ENCODE assay signal across 16 cellular contexts in genomic region chr2:70931376-70932000, GRCh38. TPM values are rescaled to one million over a fixed set of nuclear protein-coding genes. Genes with fewer than 3 reads are reported as not detected.
"Had no signal": no experiment of that assay in that cellular context is flagged by ENCODE, and none has a peak within 500 bp of the region (broad histone marks: within the 10 kb centered on the region; RNA-seq: fewer than 3 reads in every experiment).

No MANE protein-coding gene starts in this region.

- H3K4me3 Mint-ChIP-seq: activated B cell treated with CpG ODN at 0.5 μM for 24 hours; naive thymus-derived CD8-positive, alpha-beta T cell; T-helper 1 cell treated with Interleukin-12 subunit alpha and Interleukin-12 subunit beta and Interleukin-4 antibody, amounts not matched to agents 30 μg/mL and 1 μg/mL, for 36 hours had no signal

- H3K9me3 Mint-ChIP-seq: activated B cell treated with CpG ODN at 0.5 μM for 24 hours; naive thymus-derived CD8-positive, alpha-beta T cell; T-helper 1 cell treated with Interleukin-12 subunit alpha and Interleukin-12 subunit beta and Interleukin-4 antibody, amounts not matched to agents 30 μg/mL and 1 μg/mL, for 36 hours had no signal

- H3K36me3 Mint-ChIP-seq: naive thymus-derived CD8-positive, alpha-beta T cell had no signal

- ATAC-seq: heart left ventricle; naive thymus-derived CD8-positive, alpha-beta T cell; psoas muscle had no signal

- H3K27ac Mint-ChIP-seq: activated B cell treated with CpG ODN at 0.5 μM for 24 hours; T-helper 1 cell treated with Interleukin-12 subunit alpha and Interleukin-12 subunit beta and Interleukin-4 antibody, amounts not matched to agents 30 μg/mL and 1 μg/mL, for 36 hours had no signal

- DNase-seq: activated B cell treated with CpG ODN at 0.5 μM for 24 hours; activated CD4-positive, alpha-beta T cell treated with anti-CD3 and anti-CD28 coated beads, Interleukin-2, amount 50 U/mL, for 1 hour; effector CD4-positive, alpha-beta T cell; heart left ventricle; islet precursor cell; midbrain; naive thymus-derived CD8-positive, alpha-beta T cell; psoas muscle; sigmoid colon; SK-N-SH; stimulated activated CD4-positive, alpha-beta T cell treated with anti-CD3 and anti-CD28 coated beads, Interleukin-12 subunit alpha, Interleukin-12 subunit beta, amount 100 ng/mL, for 4 hours; stimulated activated naive CD4-positive, alpha-beta T cell treated with Interleukin-2 at 50 U/mL for 16 hours; upper lobe of left lung had no signal

RNA-seq across cellular contexts. Expression of gene ATP6V1B1, which starts 4.2 kb away (rescaled TPM):
- total RNA-seq: activated B cell treated with CpG ODN at 0.5 μM for 24 hours; frontal cortex; liver; naive thymus-derived CD8-positive, alpha-beta T cell had no signal

RNA-seq across cellular contexts. Expression of gene VAX2, which starts 31.1 kb away (rescaled TPM):
- total RNA-seq: activated B cell treated with CpG ODN at 0.5 μM for 24 hours; frontal cortex; liver; naive thymus-derived CD8-positive, alpha-beta T cell had no signal
